ENCODE assay signal across 8 cellular contexts in genomic region chr3:16841906-16842709, GRCh38. TPM values are rescaled to one million over a fixed set of nuclear protein-coding genes. Genes with fewer than 3 reads are reported as not detected.
DNase-seq lines count a peak whose midpoint lies in the region; ATAC-seq and TF ChIP-seq lines count a peak whose summit lies in the region.

No MANE protein-coding gene starts in this region.

- no peaks in the 10 kb centered on the region for H4K20me1 ChIP-seq in SK-N-SH (ENCODE audit: insufficient read depth)

- H3K36me3 Mint-ChIP-seq in MCF 10A (ENCODE audit: insufficient read depth, unreplicated experiment), result no peaks in the 10 kb centered on the region

- no peaks in the 10 kb centered on the region for H3K27me3 ChIP-seq in MG63
- H3K27me3 ChIP-seq in SK-N-SH (ENCODE audit: insufficient read depth), result no peaks in the 10 kb centered on the region

- no peak overlapping the region for H3K9ac ChIP-seq in SK-N-SH

- H3K4me3 ChIP-seq in MG63, result peak overlapping the region; percentile 32; the same call in 1 of the 2 replicates
- H3K4me3 ChIP-seq in SK-N-SH (ENCODE audit: low read depth in 2 of 2, low read length in 1 of 2), result no peak overlapping the region

- POLR2A ChIA-PET in MCF 10A (lab: Yijun Ruan, JAX) (interaction anchor here (0.6 to 0.7 kb wide), 2 partner anchors 92 to 818 kb away, joined by 3 read pairs; no protein-coding TSS in a partner anchor), SK-N-SH (lab: Yijun Ruan, JAX) (no interaction called here)

- no peaks in the 10 kb centered on the region for H3K9me3 ChIP-seq in MG63
- no peaks in the 10 kb centered on the region for H3K9me3 ChIP-seq in SK-N-SH

- no peaks in the 10 kb centered on the region for H3K9me2 ChIP-seq in SK-N-SH

- H3K4me1 ChIP-seq in SK-N-SH (ENCODE audit: control insufficient read depth in 1 of 2, insufficient read depth in 2 of 2, low read depth in 1 of 2, low read length in 1 of 2), result peaks cover 0 to 2% of the 10 kb centered on the region in 2 experiments; a peak in 2 of 4 replicates

- DNase-seq in GM10266 (ENCODE audit: extremely low spot score) (peak; percentile 38), MG63 (no peak), left cardiac atrium (peak; percentile 41), MCF 10A (ENCODE audit: unreplicated experiment) (no peak), SK-N-SH (no peak)
- peak; percentile 45 for DNase-seq in activated CD8-positive, alpha-beta memory T cell treated with anti-CD3 and anti-CD28 coated beads, Interleukin-2, amount 50 U/mL, for 1 hour (ENCODE audit: extremely low read depth)
- peak; percentile 24 to 55 (median 43) for DNase-seq in stimulated activated CD4-positive, alpha-beta T cell treated with anti-CD3 and anti-CD28 coated beads, TNF-alpha, amount 100 ng/mL, for 4 hours (ENCODE audit: low read depth in 3 of 3)

- TF ChIP-seq CTCF in GM10266 (IDR thresholded peaks at IDR 0.05; ENCODE audit: control insufficient read depth, insufficient read depth, low read depth, missing control alignments), result no peak
- no peak for TF ChIP-seq CTCF in MCF 10A (IDR thresholded peaks at IDR 0.05; ENCODE audit: unreplicated experiment)
- TF ChIP-seq CTCF in SK-N-SH (IDR thresholded peaks at IDR 0.05), result no peak

- H3K79me2 ChIP-seq in SK-N-SH (ENCODE audit: insufficient read depth), result no peaks in the 10 kb centered on the region

- H3K4me3 Mint-ChIP-seq in MCF 10A (ENCODE audit: unreplicated experiment), result no peak overlapping the region

- BruUV-seq in MCF 10A (replicated peaks; lab: Mats Ljungman, UMichigan), result no TSS peak

- ATAC-seq in GM21576 (IDR thresholded peaks at IDR 0.05; ENCODE audit: unreplicated experiment) (peak; percentile 71), left cardiac atrium (peak; percentile 52 to 73)

- no peaks in the 10 kb centered on the region for H3K4me1 Mint-ChIP-seq in MCF 10A (ENCODE audit: insufficient read depth, unreplicated experiment)

- no peak overlapping the region for H3K27ac Mint-ChIP-seq in MCF 10A (ENCODE audit: low read depth, unreplicated experiment)

- intact Hi-C loops in left cardiac atrium (cut with DNase I) (no loop called here), MCF 10A (cut with micrococcal nuclease) (no loop called here)

- H3K36me3 ChIP-seq in MG63 (no peaks in the 10 kb centered on the region), SK-N-SH (replicated peaks in 1 of 2; ENCODE audit: control insufficient read depth in 1 of 2, insufficient read depth in 2 of 2, low read length in 1 of 2) (no peaks in the 10 kb centered on the region)

- no peak overlapping the region for H3K27ac ChIP-seq in SK-N-SH (ENCODE audit: low read depth in 2 of 2, low read length in 1 of 2)

- H3K27me3 Mint-ChIP-seq in MCF 10A (ENCODE audit: insufficient read depth, unreplicated experiment), result peaks cover 43% of the 10 kb centered on the region

- TF ChIP-seq EP300 in SK-N-SH (IDR thresholded peaks at IDR 0.05; ENCODE audit: borderline replicate concordance in 1 of 2, low read depth in 1 of 2, low read length in 1 of 2), result no peak

- no peaks in the 10 kb centered on the region for H3F3A ChIP-seq in SK-N-SH (replicated peaks; ENCODE audit: insufficient read depth)

- H2AFZ ChIP-seq in SK-N-SH (ENCODE audit: low read depth), result no peak overlapping the region

- no peaks in the 10 kb centered on the region for H3K9me3 Mint-ChIP-seq in MCF 10A (ENCODE audit: unreplicated experiment)

- no peak for TF ChIP-seq RAD21 in SK-N-SH (IDR thresholded peaks at IDR 0.05; ENCODE audit: low read length)

- CTCF ChIA-PET in MCF 10A (lab: Yijun Ruan, JAX) (interaction anchor here (0.5 to 2.0 kb wide), 5 partner anchors 26 to 565 kb away, joined by 3 to 6 read pairs (median 3); no protein-coding TSS in a partner anchor), SK-N-SH (lab: Yijun Ruan, JAX) (interaction anchor here (0.6 to 1.3 kb wide), 2 partner anchors 14 to 186 kb away, joined by 3 read pairs; no protein-coding TSS in a partner anchor)

- H3K4me2 ChIP-seq in SK-N-SH, result no peak overlapping the region

- 77% methylated on average over 7 of the region's 12 CpGs for WGBS in SK-N-SH (ENCODE audit: low lambda C conversion rate)

TF ChIP-seq in SK-N-SH, 30 proteins besides CTCF, POLR2A, EP300 and RAD21:
- TF ChIP-seq GABPA (IDR thresholded peaks at IDR 0.05; ENCODE audit: low read depth), result no peak
- no peak for TF ChIP-seq TEAD4 (IDR thresholded peaks at IDR 0.05; ENCODE audit: borderline replicate concordance, insufficient read depth)
- TF ChIP-seq FOXJ3 (CRISPR knock-in tag; IDR thresholded peaks at IDR 0.05), result no peak
- TF ChIP-seq RFX5 (IDR thresholded peaks at IDR 0.05; ENCODE audit: low read length), result no peak
- no peak for TF ChIP-seq YY1 (IDR thresholded peaks at IDR 0.05; ENCODE audit: low read depth)
- TF ChIP-seq USF2 (IDR thresholded peaks at IDR 0.05; ENCODE audit: borderline replicate concordance, low read depth, low read length), result no peak
- TF ChIP-seq SIN3A (IDR thresholded peaks at IDR 0.05; ENCODE audit: borderline replicate concordance, low read depth, low read length), result no peak
- TF ChIP-seq, protein P1, sequence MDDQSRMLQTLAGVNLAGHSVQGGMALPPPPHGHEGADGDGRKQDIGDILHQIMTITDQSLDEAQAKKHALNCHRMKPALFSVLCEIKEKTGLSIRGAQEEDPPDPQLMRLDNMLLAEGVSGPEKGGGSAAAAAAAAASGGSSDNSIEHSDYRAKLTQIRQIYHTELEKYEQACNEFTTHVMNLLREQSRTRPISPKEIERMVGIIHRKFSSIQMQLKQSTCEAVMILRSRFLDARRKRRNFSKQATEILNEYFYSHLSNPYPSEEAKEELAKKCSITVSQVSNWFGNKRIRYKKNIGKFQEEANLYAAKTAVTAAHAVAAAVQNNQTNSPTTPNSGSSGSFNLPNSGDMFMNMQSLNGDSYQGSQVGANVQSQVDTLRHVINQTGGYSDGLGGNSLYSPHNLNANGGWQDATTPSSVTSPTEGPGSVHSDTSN (IDR thresholded peaks at IDR 0.05), result no peak

RNA-seq across cellular contexts. Expression of gene PLCL2, which starts 42.6 kb away (rescaled TPM):
- 6.2 and 9.6 TPM in 2 replicates for total RNA-seq in MG63 (2014; rRNA removed; shearing (Covaris generic); ENCODE audit: low replicate concordance)
- total RNA-seq in left cardiac atrium, result 10 to 100 TPM; 29.3 to 38.6 TPM
- total RNA-seq in MCF 10A (2022), result 0.17 and 0.51 TPM in 2 replicates
- 0.85 and 1.1 TPM in 2 replicates for polyA plus RNA-seq in SK-N-SH (2012; rRNA removed)
- polyA plus RNA-seq in SK-N-SH (2012; cell fraction: cytosol; rRNA removed), result 1.3 TPM in 2 replicates
- 0.83 and 1.0 TPM in 2 replicates for polyA plus RNA-seq in SK-N-SH (2012; cell fraction: nucleus; rRNA removed)

Comparison
In these comparisons a context has a peak if more than half of its experiments do, and no peak if none do; other contexts are left out.
1. DNase-seq: peak in GM10266 (single experiment), activated CD8-positive, alpha-beta memory T cell treated with anti-CD3 and anti-CD28 coated beads, Interleukin-2, amount 50 U/mL, for 1 hour (single experiment), left cardiac atrium (single experiment) and stimulated activated CD4-positive, alpha-beta T cell treated with anti-CD3 and anti-CD28 coated beads, TNF-alpha, amount 100 ng/mL, for 4 hours (3 of 3); none in MG63 (single experiment), MCF 10A (single experiment) and SK-N-SH (single experiment).